In the genomic region with DNA sequence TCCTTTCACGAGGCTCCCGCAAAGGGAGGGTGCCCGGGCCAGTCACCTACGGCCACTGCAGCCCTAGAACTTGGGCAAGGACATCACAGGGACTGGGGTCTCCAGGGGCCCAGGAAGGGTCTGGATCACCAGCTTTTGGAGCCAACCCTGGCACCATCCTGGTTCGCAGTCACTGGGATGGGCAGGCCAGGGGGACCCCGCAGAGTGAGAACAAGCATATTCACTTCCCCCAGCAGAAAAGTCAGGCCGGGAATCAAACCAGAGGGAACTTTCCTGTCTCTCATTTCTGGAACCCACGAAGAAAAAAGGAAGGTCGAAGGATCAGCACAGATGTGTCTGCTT, we compare ENCODE assay signal across 8 cellular contexts. TPM values are rescaled to one million over a fixed set of nuclear protein-coding genes. Genes with fewer than 3 reads are reported as not detected.
DNase-seq lines count a peak whose midpoint lies in the region; ATAC-seq, FAIRE-seq and TF ChIP-seq lines count a peak whose summit lies in the region.

No MANE protein-coding gene starts in this region.

- H3K18ac ChIP-seq in H1 (ENCODE audit: extremely low read depth, low read length): no peak overlapping the region

- H2AFZ ChIP-seq in PC-9: no peak overlapping the region
- H2AFZ ChIP-seq in H1 (ENCODE audit: low read length): no peak overlapping the region
- no peak overlapping the region for H2AFZ ChIP-seq in parathyroid adenoma

- TF ChIP-seq CTCF in PC-9 (conservative IDR thresholded peaks at IDR 0.05): no peak
- no peak for TF ChIP-seq CTCF in H1 (IDR thresholded peaks at IDR 0.05; ENCODE audit: control extremely low read depth in 1 of 3, insufficient read depth in 1 of 3, low read depth in 1 of 3, low read length in 3 of 3)
- TF ChIP-seq CTCF in parathyroid adenoma (IDR thresholded peaks at IDR 0.05): no peak

- no peak overlapping the region for H3K4me3 ChIP-seq in CD4-positive, alpha-beta memory T cell (ENCODE audit: low read length in 2 of 2)
- H3K4me3 ChIP-seq in PC-9: no peak overlapping the region
- no peak overlapping the region for H3K4me3 ChIP-seq in H1 (ENCODE audit: extremely low read depth in 1 of 4, insufficient read depth in 2 of 4, low read depth in 3 of 4, low read length in 4 of 4)
- H3K4me3 ChIP-seq in parathyroid adenoma (ENCODE audit: low read depth, low read length): no peak overlapping the region

- POLR2A ChIA-PET in CD4-positive, alpha-beta memory T cell (lab: Charles Lee; ENCODE audit: partially characterized antibody): no interaction called here
- POLR2A ChIA-PET in PC-9 (lab: Charles Lee; ENCODE audit: unreplicated experiment) (no interaction called here), H1 (lab: Charles Lee; ENCODE audit: partially characterized antibody) (no interaction called here)

- peaks cover 66 to 100% (median 84%) of the 10 kb centered on the region in 4 donors for H3K4me1 Mint-ChIP-seq in CD4-positive, alpha-beta memory T cell

- H3K36me3 ChIP-seq in CD4-positive, alpha-beta memory T cell (ENCODE audit: insufficient read depth, low read length): no peaks in the 10 kb centered on the region
- H3K36me3 ChIP-seq in PC-9 (ENCODE audit: low read depth) (no peaks in the 10 kb centered on the region), H1 (ENCODE audit: control insufficient read depth in 2 of 4, insufficient read depth in 4 of 4, low read length in 3 of 4) (no peaks in the 10 kb centered on the region), parathyroid adenoma (ENCODE audit: control insufficient read depth, insufficient read depth, low read length) (no peaks in the 10 kb centered on the region)

- no peak overlapping the region for H3K27ac ChIP-seq in CD4-positive, alpha-beta memory T cell (ENCODE audit: low read depth, low read length)
- H3K27ac ChIP-seq in PC-9 (0 out of 2 replicates have a peak overlapping the region, but pooled peaks have one; percentile 22), H1 (ENCODE audit: low read depth, low read length) (no peak overlapping the region), parathyroid adenoma (peak overlapping the region; percentile 22)

- no peak overlapping the region for H4K91ac ChIP-seq in H1 (replicated peaks; ENCODE audit: insufficient read length, low read length)

- 90% methylated on average over 9 of the region's 9 CpGs; no CpG with 5 or more reads in 1 of the 2 experiments for WGBS in H1 (ENCODE audit: extremely low coverage in 1 of 2, insufficient coverage in 1 of 2, insufficient read length in 1 of 2, insufficient replicate concordance in 2 of 2, low coverage in 1 of 2, low lambda C conversion rate in 2 of 2, missing lambda C conversion rate in 1 of 2), 2 experiments

- no peak for ATAC-seq in GM19395 (IDR thresholded peaks at IDR 0.05; ENCODE audit: unreplicated experiment)

- H3K79me1 ChIP-seq in H1 (ENCODE audit: low read depth, low read length): peaks cover 7% of the 10 kb centered on the region

- H3K4me2 ChIP-seq in PC-9 (no peak overlapping the region), H1 (ENCODE audit: insufficient read depth in 1 of 2, low read depth in 2 of 2, low read length in 2 of 2) (no peak overlapping the region), parathyroid adenoma (ENCODE audit: low read length) (no peak overlapping the region)

- peaks cover 16% of the 10 kb centered on the region for H3F3A ChIP-seq in PC-9 (ENCODE audit: insufficient read depth, low read depth)

- no peak overlapping the region for H2BK15ac ChIP-seq in H1 (ENCODE audit: low read length)

- no peak overlapping the region for H4K5ac ChIP-seq in H1 (ENCODE audit: insufficient read length, low read depth, low read length)

- H3K9me3 Mint-ChIP-seq in CD4-positive, alpha-beta memory T cell: no peaks in the 10 kb centered on the region

- H3K9me3 ChIP-seq in CD4-positive, alpha-beta memory T cell (ENCODE audit: control insufficient read depth in 1 of 2, low read length in 2 of 2): no peaks in the 10 kb centered on the region
- H3K9me3 ChIP-seq in PC-9 (ENCODE audit: insufficient read depth, low read depth) (no peaks in the 10 kb centered on the region), H1 (ENCODE audit: insufficient read depth in 2 of 2, low read depth in 1 of 2, low read length in 1 of 2) (no peaks in the 10 kb centered on the region), parathyroid adenoma (ENCODE audit: control insufficient read depth, low read length) (no peaks in the 10 kb centered on the region)

- H3K14ac ChIP-seq in H1 (ENCODE audit: insufficient read length): no peak overlapping the region

- peaks cover 0 to 21% of the 10 kb centered on the region in 2 donors for H3K36me3 Mint-ChIP-seq in CD4-positive, alpha-beta memory T cell

- no peak overlapping the region for H3K4ac ChIP-seq in H1 (replicated peaks; ENCODE audit: insufficient read length, low read depth, low read length)

- no peak overlapping the region for H4K8ac ChIP-seq in H1 (ENCODE audit: extremely low read depth, insufficient read depth, low read length)

- no peak for TF ChIP-seq RAD21 in H1 (IDR thresholded peaks at IDR 0.05 in 1 of 2, conservative IDR thresholded peaks at IDR 0.05 in 1 of 2; ENCODE audit: low read depth in 2 of 2, low read length in 2 of 2)

- no peak for TF ChIP-seq POLR2A in H1 (IDR thresholded peaks at IDR 0.05; ENCODE audit: control extremely low read depth in 1 of 2, low read depth in 2 of 2, low read length in 2 of 2)

- BruUV-seq in PC-9 (replicated peaks; lab: Mats Ljungman, UMichigan): no TSS peak

- TF ChIP-seq EP300 in H1 (IDR thresholded peaks at IDR 0.05; ENCODE audit: borderline replicate concordance in 1 of 2, low read depth in 2 of 2, low read length in 2 of 2): no peak

- no peak for FAIRE-seq in H1 (lab: Jason Lieb, UNC)
- no peak for FAIRE-seq in frontal cortex (lab: Jason Lieb, UNC)
- no peak for FAIRE-seq in HTR-8/SVneo (lab: Jason Lieb, UNC)

- intact Hi-C loops in CD4-positive, alpha-beta memory T cell (cut with micrococcal nuclease): no loop called here
- intact Hi-C loops in PC-9 (cut with micrococcal nuclease; ENCODE audit: unreplicated experiment) (no loop called here), head of caudate nucleus (cut with DNase I) (loop anchor here (10.0 kb wide), 1 partner anchor 261 kb away; no protein-coding TSS in a partner anchor)

- H2BK12ac ChIP-seq in H1 (ENCODE audit: low read depth, low read length): no peak overlapping the region

- peaks cover 96% of the 10 kb centered on the region for H3K79me2 ChIP-seq in PC-9 (ENCODE audit: low read depth)
- peaks cover 19 to 88% of the 10 kb centered on the region in 2 experiments for H3K79me2 ChIP-seq in H1 (ENCODE audit: control insufficient read depth in 1 of 2, insufficient read depth in 2 of 2, low read length in 2 of 2)
- peaks cover 60% of the 10 kb centered on the region for H3K79me2 ChIP-seq in parathyroid adenoma

- no peaks in the 10 kb centered on the region for H3K27me3 Mint-ChIP-seq in CD4-positive, alpha-beta memory T cell

- no peaks in the 10 kb centered on the region for H3K9me2 ChIP-seq in PC-9 (ENCODE audit: insufficient read depth)

- H4K20me1 ChIP-seq in PC-9 (ENCODE audit: insufficient read depth) (peaks cover 28% of the 10 kb centered on the region), H1 (replicated peaks in 1 of 2; ENCODE audit: control insufficient read depth in 1 of 2, insufficient read depth in 2 of 2, low read length in 2 of 2) (peaks cover 0 to 15% of the 10 kb centered on the region in 2 experiments)

- no peak overlapping the region for H3K23ac ChIP-seq in H1 (ENCODE audit: insufficient read length)

- peak overlapping the region; percentile 36 to 94 (median 86) for H3K27ac Mint-ChIP-seq in CD4-positive, alpha-beta memory T cell

- peaks cover 98% of the 10 kb centered on the region for H3K4me1 ChIP-seq in CD4-positive, alpha-beta memory T cell (ENCODE audit: insufficient read depth, low read length)
- H3K4me1 ChIP-seq in PC-9 (replicated peaks; ENCODE audit: insufficient read depth) (peaks cover 55% of the 10 kb centered on the region), H1 (replicated peaks in 1 of 4; ENCODE audit: control insufficient read depth in 3 of 4, insufficient read depth in 4 of 4, low read length in 3 of 4) (peaks cover 16 to 63% (median 38%) of the 10 kb centered on the region in 4 experiments), parathyroid adenoma (peaks cover 45% of the 10 kb centered on the region)

- no peak overlapping the region for H3K56ac ChIP-seq in H1 (replicated peaks; ENCODE audit: insufficient read length, low read depth, low read length)

- H2BK20ac ChIP-seq in H1 (ENCODE audit: low read length): no peak overlapping the region

- H3K4me3 Mint-ChIP-seq in CD4-positive, alpha-beta memory T cell: peak overlapping the region in 6 of 8 donors; percentile 70 to 91 (median 75)

- H2AK5ac ChIP-seq in H1 (ENCODE audit: low read depth, low read length): peak overlapping the region; percentile 93; the same call in 1 of the 2 replicates

- no peaks in the 10 kb centered on the region for H3K23me2 ChIP-seq in H1 (ENCODE audit: low read depth, low read length)

- H2BK5ac ChIP-seq in H1 (ENCODE audit: low read depth, low read length): 0 out of 2 replicates have a peak overlapping the region, but pooled peaks have one; percentile 44

- DNase-seq in CD4-positive, alpha-beta memory T cell: no peak
- no peak for DNase-seq in PC-9
- no peak for DNase-seq in H1 (ENCODE audit: low read depth in 1 of 2, low spot score in 2 of 2)
- DNase-seq in head of caudate nucleus: no peak
- no peak for DNase-seq in frontal cortex (ENCODE audit: low spot score in 2 of 2)
- DNase-seq in HTR-8/SVneo (ENCODE audit: insufficient read length, low spot score): no peak

- H3K9ac ChIP-seq in H1 (replicated peaks in 1 of 4; ENCODE audit: extremely low read depth in 1 of 4, low read depth in 3 of 4, low read length in 3 of 4): peak overlapping the region in 1 of 4 experiments; percentile 44; a peak in 1 of 7 replicates
- no peak overlapping the region for H3K9ac ChIP-seq in parathyroid adenoma

- CTCF ChIA-PET in CD4-positive, alpha-beta memory T cell (lab: Charles Lee; ENCODE audit: partially characterized antibody): no interaction called here
- CTCF ChIA-PET in PC-9 (lab: Charles Lee) (no interaction called here), H1 (lab: Charles Lee; ENCODE audit: partially characterized antibody) (interaction anchor here (0.6 kb wide), 1 partner anchor 42 kb away, joined by 3 read pairs; no protein-coding TSS in a partner anchor)

- H2BK120ac ChIP-seq in H1 (replicated peaks; ENCODE audit: low read depth, low read length): no peak overlapping the region

- H3K27me3 ChIP-seq in CD4-positive, alpha-beta memory T cell (ENCODE audit: insufficient read depth, low read length): no peaks in the 10 kb centered on the region
- H3K27me3 ChIP-seq in PC-9 (ENCODE audit: insufficient read depth, low read depth) (no peaks in the 10 kb centered on the region), H1 (replicated peaks in 1 of 4; ENCODE audit: control insufficient read depth in 3 of 4, extremely low read depth in 1 of 4, insufficient read depth in 3 of 4, low read length in 3 of 4) (no peaks in the 10 kb centered on the region), parathyroid adenoma (ENCODE audit: control insufficient read depth, insufficient read depth, low read length) (no peaks in the 10 kb centered on the region)

RNA-seq across cellular contexts. Expression of gene SMAD7, which starts 15.4 kb away (rescaled TPM):
- total RNA-seq in CD4-positive, alpha-beta memory T cell: 10 to 100 TPM; 31.0 to 31.2 TPM
- polyA plus RNA-seq in CD4-positive, alpha-beta memory T cell: 1 to 10 TPM; 2.7 to 4.7 TPM
- total RNA-seq in PC-9 (2021) (5.0 and 5.8 TPM in 2 replicates), frontal cortex (14.7 TPM)
- 13.8 and 15.5 TPM in 2 replicates for total RNA-seq in H1 (2021; fragmentation: NEBNext Ultra II Directional; extraction: Animal tissue kit (Norgen Biotek cat#: 25700))
- 6.5 and 6.6 TPM in 2 replicates for polyA plus RNA-seq in H1 (2011; rRNA removed)
- polyA plus RNA-seq in H1 (2011; cell fraction: cytosol; rRNA removed): 6.1 TPM
- polyA plus RNA-seq in H1 (2011; cell fraction: nucleus; rRNA removed): 9.4 TPM
- 3.7 to 4.5 TPM (median 4.3 TPM) in 4 replicates for polyA plus RNA-seq in H1 (2012, experiment 1 of 2)
- 4.8 TPM for polyA plus RNA-seq in H1 (2012, experiment 2 of 2)
- 12.4 TPM for polyA plus RNA-seq in H1 (2013, experiment 1 of 2)
- polyA plus RNA-seq in H1 (2013, experiment 2 of 2): 12.0 TPM
- polyA minus RNA-seq in H1 (2011; rRNA and poly(A)+ RNA removed): 10.3 and 13.5 TPM in 2 replicates
- 9.7 TPM for polyA minus RNA-seq in H1 (2011; cell fraction: cytosol; rRNA and poly(A)+ RNA removed)
- polyA minus RNA-seq in H1 (2011; cell fraction: nucleus; rRNA and poly(A)+ RNA removed): 9.4 TPM

Comparison
In these comparisons a context has a peak if more than half of its experiments do, and no peak if none do; other contexts are left out.
1. H3K27ac ChIP-seq: peak in PC-9 (single experiment) and parathyroid adenoma (single experiment); none in CD4-positive, alpha-beta memory T cell (single experiment) and H1 (single experiment).